ENCODE assay signal across 2 cellular contexts in the genomic region with DNA sequence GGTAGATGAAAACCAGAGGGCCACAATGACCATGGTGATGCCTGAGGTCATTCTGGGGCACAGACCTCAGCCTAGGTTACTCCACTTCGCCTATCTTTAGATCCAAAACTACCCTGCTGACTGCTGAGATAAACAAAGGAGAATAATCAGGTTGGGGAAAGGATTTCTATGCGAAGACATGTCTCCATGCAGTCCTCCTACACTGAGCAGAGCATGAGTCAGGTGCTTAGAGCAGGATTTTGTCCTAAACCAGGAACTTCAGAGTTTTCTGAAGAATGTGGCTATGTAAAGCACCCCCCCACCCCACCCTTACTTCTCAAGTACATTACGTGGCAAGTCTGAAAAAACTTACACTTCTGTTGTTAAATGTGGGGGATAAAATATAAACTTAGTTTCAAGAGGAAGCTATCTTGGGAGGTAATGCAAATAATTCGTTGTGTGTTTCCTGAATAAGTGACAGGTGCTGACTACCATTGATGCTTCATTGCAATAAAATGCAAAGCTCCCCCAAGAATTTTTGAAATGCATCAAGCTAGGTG.
TF ChIP-seq lines count a peak whose summit lies in the region.

No MANE protein-coding gene starts in this region.

TF ChIP-seq in A549, 52 proteins besides CTCF, POLR2A, EP300 and RAD21 (continued from another document):
- TF ChIP-seq ZC3H11A (IDR thresholded peaks at IDR 0.05) (no peak), HEYL (CRISPR knock-in tag; IDR thresholded peaks at IDR 0.05) (no peak), PHF8 (IDR thresholded peaks at IDR 0.05; ENCODE audit: borderline replicate concordance, low read depth) (no peak), NFE2L2 (conservative IDR thresholded peaks at IDR 0.05; ENCODE audit: low read length) (no peak), FOSL2 (IDR thresholded peaks at IDR 0.05) (0 out of 2 replicates have a peak, but pooled peaks have one; percentile 29), FOSL2 (CRISPR knock-in tag; IDR thresholded peaks at IDR 0.05) (no peak), GATA3 (IDR thresholded peaks at IDR 0.05; ENCODE audit: borderline replicate concordance) (peak; percentile 17; the same call in 1 of the 2 replicates), CHD4 (IDR thresholded peaks at IDR 0.05; ENCODE audit: borderline replicate concordance) (no peak), CBX2 (IDR thresholded peaks at IDR 0.05; ENCODE audit: borderline replicate concordance, low read depth) (no peak), BHLHE40 (IDR thresholded peaks at IDR 0.05; ENCODE audit: low read depth, low read length) (no peak), JUN (IDR thresholded peaks at IDR 0.05) (0 out of 5 replicates have a peak, but pooled peaks of 1 of the 2 experiments have one; percentile 35)

TF ChIP-seq in SK-N-SH, 30 proteins besides CTCF, POLR2A, EP300 and RAD21 (continued from another document):
- no peak for TF ChIP-seq NFIC (IDR thresholded peaks at IDR 0.05; ENCODE audit: borderline replicate concordance)
- TF ChIP-seq, protein P1, sequence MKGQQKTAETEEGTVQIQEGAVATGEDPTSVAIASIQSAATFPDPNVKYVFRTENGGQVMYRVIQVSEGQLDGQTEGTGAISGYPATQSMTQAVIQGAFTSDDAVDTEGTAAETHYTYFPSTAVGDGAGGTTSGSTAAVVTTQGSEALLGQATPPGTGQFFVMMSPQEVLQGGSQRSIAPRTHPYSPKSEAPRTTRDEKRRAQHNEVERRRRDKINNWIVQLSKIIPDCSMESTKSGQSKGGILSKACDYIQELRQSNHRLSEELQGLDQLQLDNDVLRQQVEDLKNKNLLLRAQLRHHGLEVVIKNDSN (IDR thresholded peaks at IDR 0.05; ENCODE audit: borderline replicate concordance, low read depth) = no peak
- peak; percentile 4; the same call in 1 of the 2 replicates for TF ChIP-seq FOSL2 (IDR thresholded peaks at IDR 0.05; ENCODE audit: borderline replicate concordance, low read depth)
TF ChIP-seq in SK-N-SH: peak in this region for 2.
